ENCODE assay signal across 13 cellular contexts in the genomic region with DNA sequence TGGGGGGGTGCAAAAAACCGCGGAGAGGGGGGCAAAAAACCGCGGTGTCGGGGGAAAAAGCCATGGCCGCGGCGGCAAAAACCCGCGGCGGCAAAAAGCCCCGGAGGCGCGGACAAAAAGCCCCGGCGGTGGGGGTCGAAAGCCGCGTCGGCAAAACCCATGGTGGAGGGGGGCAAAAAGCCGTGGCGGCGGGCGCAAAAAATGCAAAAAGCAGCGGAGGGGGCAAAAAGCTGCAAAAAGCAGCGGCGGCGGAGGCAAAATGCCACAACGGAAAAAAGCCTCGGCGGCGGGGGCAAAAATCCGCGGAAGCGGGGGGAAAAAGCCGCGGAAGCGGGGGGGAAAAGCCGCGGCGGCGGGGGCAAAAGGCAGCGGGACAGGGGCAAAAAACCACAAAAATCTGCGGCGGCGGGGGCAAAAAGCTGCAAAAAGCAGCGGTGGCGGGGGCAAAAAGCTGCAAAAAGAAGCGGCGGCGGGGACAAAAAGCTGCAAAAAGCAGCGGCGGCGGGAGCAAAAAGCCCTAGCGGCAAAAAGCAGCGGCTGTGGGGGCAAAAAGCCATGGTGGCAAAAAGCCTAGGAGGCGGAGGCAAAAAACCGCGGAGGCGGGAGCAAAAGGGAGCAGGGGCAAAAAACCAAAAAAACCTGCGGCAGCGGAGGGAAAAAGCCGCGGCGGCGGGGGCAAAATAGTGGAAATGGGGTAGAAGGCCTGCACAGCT.
A peak's percentile ranks its signal among the peaks of the same experiment; 100 is the strongest.
DNase-seq lines count a peak whose midpoint lies in the region; ATAC-seq and TF ChIP-seq lines count a peak whose summit lies in the region.
"Had no signal": no experiment of that assay in that cellular context is flagged by ENCODE, and none has a peak within 500 bp of the region (broad histone marks: within the 10 kb centered on the region; RNA-seq: fewer than 3 reads in every experiment).

No MANE protein-coding gene starts in this region.

- 8% methylated on average over 66 of the region's 66 CpGs for WGBS in right cardiac atrium
- WGBS in suprapubic skin: 14% methylated on average over 64 of the region's 66 CpGs

- TF ChIP-seq CTCF in Panc1 (IDR thresholded peaks at IDR 0.05) (no peak), suprapubic skin (IDR thresholded peaks at IDR 0.05) (no peak)

- H3K4me1 ChIP-seq in Panc1 (ENCODE audit: control insufficient read depth, insufficient read depth, low read length): no peaks in the 10 kb centered on the region
- H3K4me1 ChIP-seq in right cardiac atrium (ENCODE audit: control insufficient read depth, insufficient read depth, low read length): peaks cover 2% of the 10 kb centered on the region
- H3K4me1 ChIP-seq in suprapubic skin: peaks cover 17% of the 10 kb centered on the region
- no peaks in the 10 kb centered on the region for H3K4me1 ChIP-seq in CD8-positive, alpha-beta memory T cell (ENCODE audit: insufficient read depth, low read length)

- BruUV-seq in Panc1 (replicated peaks; lab: Mats Ljungman, UMichigan): no TSS peak

- peaks cover 12% of the 10 kb centered on the region for H3K27me3 Mint-ChIP-seq in T-helper 17 cell
- H3K27me3 Mint-ChIP-seq in CD8-positive, alpha-beta memory T cell: peaks cover 27 to 31% of the 10 kb centered on the region in 2 donors

- H3K27me3 ChIP-seq in Panc1 (ENCODE audit: control insufficient read depth, insufficient read depth, low read length) (no peaks in the 10 kb centered on the region; the same call in 1 of the 2 replicates), right cardiac atrium (ENCODE audit: control insufficient read depth, insufficient read depth) (no peaks in the 10 kb centered on the region), suprapubic skin (peaks cover 28% of the 10 kb centered on the region)
- H3K27me3 ChIP-seq in CD8-positive, alpha-beta memory T cell (ENCODE audit: insufficient read depth, low read length, poor library complexity, severe bottlenecking): no peaks in the 10 kb centered on the region

- H3K9me3 ChIP-seq in Panc1 (ENCODE audit: control insufficient read depth, insufficient read depth, low read depth, low read length) (no peaks in the 10 kb centered on the region), right cardiac atrium (ENCODE audit: control insufficient read depth, low read length) (no peaks in the 10 kb centered on the region), suprapubic skin (no peaks in the 10 kb centered on the region), T-helper 17 cell (ENCODE audit: control insufficient read depth, low read length, poor library complexity, severe bottlenecking) (no peaks in the 10 kb centered on the region)
- no peaks in the 10 kb centered on the region for H3K9me3 ChIP-seq in CD8-positive, alpha-beta memory T cell (ENCODE audit: low read length)

- POLR2A ChIA-PET in Panc1 (lab: Charles Lee): no interaction called here
- POLR2A ChIA-PET in CD8-positive, alpha-beta memory T cell (lab: Charles Lee): no interaction called here

- H3K36me3 ChIP-seq in Panc1 (ENCODE audit: control insufficient read depth, insufficient read depth, low read length) (no peaks in the 10 kb centered on the region), suprapubic skin (no peaks in the 10 kb centered on the region)
- H3K36me3 ChIP-seq in CD8-positive, alpha-beta memory T cell (ENCODE audit: insufficient read depth, low read length): no peaks in the 10 kb centered on the region

- ATAC-seq in Panc1: no peak
- no peak for ATAC-seq in right cardiac atrium
- ATAC-seq in T-helper 17 cell: no peak

- CTCF ChIA-PET in Panc1 (lab: Charles Lee): interaction anchor here (0.6 kb wide), 1 partner anchor 1158 kb away, joined by 5 read pairs; no protein-coding TSS in a partner anchor
- CTCF ChIA-PET in CD8-positive, alpha-beta memory T cell (lab: Charles Lee): no interaction called here

- DNase-seq in NCI-H748 (lab: John Stamatoyannopoulos, UW; ENCODE audit: unreplicated experiment) (peak; percentile 67), NCI-H748 treated with DMSO at 0.1 percent for 48 hours (lab: John Stamatoyannopoulos, UW) (no peak), Panc1 (ENCODE audit: low read depth, low spot score) (no peak), right cardiac atrium (peak in 2 of 3 donors; percentile 20 to 57), suprapubic skin (ENCODE audit: low spot score in 2 of 2) (peak in 1 of 2 donors; percentile 65), T-helper 17 cell (no peak), T-helper 9 cell (no peak)
- DNase-seq in CD8-positive, alpha-beta memory T cell: no peak
- DNase-seq: activated CD4-positive, alpha-beta T cell treated with anti-CD3 and anti-CD28 coated beads for 48 hours; amniotic stem cell; erythroblast; NCI-H1417 treated with DMSO at 0.1 percent for 48 hours; SIG-M5 had no signal

- in situ Hi-C loops in Panc1 (cut with HindIII; ENCODE audit: low pct_unique_long_range_greater_than_20kb, low sequenced_read_pairs): no loop called here

- no peak overlapping the region for H3K4me3 Mint-ChIP-seq in T-helper 17 cell
- H3K4me3 Mint-ChIP-seq in CD8-positive, alpha-beta memory T cell: no peak overlapping the region

- peaks cover 17 to 35% (median 24%) of the 10 kb centered on the region in 5 donors for H3K9me3 Mint-ChIP-seq in CD8-positive, alpha-beta memory T cell

- H3K4me3 ChIP-seq in Panc1 (ENCODE audit: low read depth in 2 of 2, low read length in 2 of 2) (peak overlapping the region; percentile 46 to 48), right cardiac atrium (ENCODE audit: low read length) (peak overlapping the region; percentile 90), suprapubic skin (peak overlapping the region; percentile 53)
- no peak overlapping the region for H3K4me3 ChIP-seq in CD8-positive, alpha-beta memory T cell (ENCODE audit: low read length)

- no peak for TF ChIP-seq POLR2A in suprapubic skin (IDR thresholded peaks at IDR 0.05)

- no peak overlapping the region for H3K27ac Mint-ChIP-seq in T-helper 17 cell
- H3K27ac Mint-ChIP-seq in CD8-positive, alpha-beta memory T cell: no peak overlapping the region

- intact Hi-C loops in Panc1 (cut with micrococcal nuclease; ENCODE audit: unreplicated experiment) (no loop called here), right cardiac atrium (cut with DNase I) (no loop called here)

- peaks cover 3% of the 10 kb centered on the region for H3K36me3 Mint-ChIP-seq in T-helper 17 cell (ENCODE audit: low read depth)
- H3K36me3 Mint-ChIP-seq in CD8-positive, alpha-beta memory T cell: no peaks in the 10 kb centered on the region

- no peaks in the 10 kb centered on the region for H3K4me1 Mint-ChIP-seq in T-helper 17 cell
- peaks cover 0 to 3% (median 0%) of the 10 kb centered on the region in 3 donors for H3K4me1 Mint-ChIP-seq in CD8-positive, alpha-beta memory T cell

- TF ChIP-seq EP300 in suprapubic skin (IDR thresholded peaks at IDR 0.05): no peak

- H3K27ac ChIP-seq in Panc1 (ENCODE audit: low read length) (no peak overlapping the region), right cardiac atrium (ENCODE audit: low read length) (no peak overlapping the region), suprapubic skin (no peak overlapping the region)
- H3K27ac ChIP-seq in CD8-positive, alpha-beta memory T cell (ENCODE audit: low read depth, low read length): no peak overlapping the region

Comparison
In these comparisons a context has a peak if more than half of its experiments do, and no peak if none do; other contexts are left out.
1. DNase-seq: peak in NCI-H748 (single experiment) and right cardiac atrium (2 of 3); none in NCI-H748 treated with DMSO at 0.1 percent for 48 hours (single experiment), Panc1 (single experiment), T-helper 17 cell (0 of 3), CD8-positive, alpha-beta memory T cell (0 of 5) and T-helper 9 cell (single experiment).